ENCODE assay signal across 1 cellular context in the genomic region with DNA sequence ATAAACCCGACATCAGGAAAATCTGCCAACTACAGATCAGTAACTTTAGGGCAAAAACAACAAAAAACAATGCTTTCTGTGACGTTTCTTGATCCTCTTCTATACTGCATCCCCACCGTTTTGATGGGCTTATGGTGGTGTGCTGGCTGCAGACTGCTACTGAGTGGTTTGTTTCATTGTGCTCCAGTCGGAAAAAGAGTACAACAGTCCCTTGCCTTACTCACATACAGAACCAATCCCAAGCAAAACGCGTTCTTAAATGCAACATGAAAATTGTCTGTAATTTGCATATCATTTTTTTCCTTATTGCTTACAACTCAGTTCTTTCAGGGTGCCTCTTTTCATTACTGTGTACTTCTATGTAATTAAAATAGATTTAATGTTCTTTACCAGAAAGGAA.
TF ChIP-seq lines count a peak whose summit lies in the region.

No MANE protein-coding gene starts in this region.

TF ChIP-seq in SK-N-SH, 30 proteins besides CTCF, POLR2A, EP300 and RAD21 (continued from another document):
- TF ChIP-seq, protein P1, sequence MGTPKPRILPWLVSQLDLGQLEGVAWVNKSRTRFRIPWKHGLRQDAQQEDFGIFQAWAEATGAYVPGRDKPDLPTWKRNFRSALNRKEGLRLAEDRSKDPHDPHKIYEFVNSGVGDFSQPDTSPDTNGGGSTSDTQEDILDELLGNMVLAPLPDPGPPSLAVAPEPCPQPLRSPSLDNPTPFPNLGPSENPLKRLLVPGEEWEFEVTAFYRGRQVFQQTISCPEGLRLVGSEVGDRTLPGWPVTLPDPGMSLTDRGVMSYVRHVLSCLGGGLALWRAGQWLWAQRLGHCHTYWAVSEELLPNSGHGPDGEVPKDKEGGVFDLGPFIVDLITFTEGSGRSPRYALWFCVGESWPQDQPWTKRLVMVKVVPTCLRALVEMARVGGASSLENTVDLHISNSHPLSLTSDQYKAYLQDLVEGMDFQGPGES (IDR thresholded peaks at IDR 0.05; ENCODE audit: low read depth, low read length): no peak
- TF ChIP-seq, protein P2, sequence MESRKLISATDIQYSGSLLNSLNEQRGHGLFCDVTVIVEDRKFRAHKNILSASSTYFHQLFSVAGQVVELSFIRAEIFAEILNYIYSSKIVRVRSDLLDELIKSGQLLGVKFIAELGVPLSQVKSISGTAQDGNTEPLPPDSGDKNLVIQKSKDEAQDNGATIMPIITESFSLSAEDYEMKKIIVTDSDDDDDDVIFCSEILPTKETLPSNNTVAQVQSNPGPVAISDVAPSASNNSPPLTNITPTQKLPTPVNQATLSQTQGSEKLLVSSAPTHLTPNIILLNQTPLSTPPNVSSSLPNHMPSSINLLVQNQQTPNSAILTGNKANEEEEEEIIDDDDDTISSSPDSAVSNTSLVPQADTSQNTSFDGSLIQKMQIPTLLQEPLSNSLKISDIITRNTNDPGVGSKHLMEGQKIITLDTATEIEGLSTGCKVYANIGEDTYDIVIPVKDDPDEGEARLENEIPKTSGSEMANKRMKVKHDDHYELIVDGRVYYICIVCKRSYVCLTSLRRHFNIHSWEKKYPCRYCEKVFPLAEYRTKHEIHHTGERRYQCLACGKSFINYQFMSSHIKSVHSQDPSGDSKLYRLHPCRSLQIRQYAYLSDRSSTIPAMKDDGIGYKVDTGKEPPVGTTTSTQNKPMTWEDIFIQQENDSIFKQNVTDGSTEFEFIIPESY (IDR thresholded peaks at IDR 0.05; ENCODE audit: borderline replicate concordance, low read depth): no peak
- TF ChIP-seq, protein P3, sequence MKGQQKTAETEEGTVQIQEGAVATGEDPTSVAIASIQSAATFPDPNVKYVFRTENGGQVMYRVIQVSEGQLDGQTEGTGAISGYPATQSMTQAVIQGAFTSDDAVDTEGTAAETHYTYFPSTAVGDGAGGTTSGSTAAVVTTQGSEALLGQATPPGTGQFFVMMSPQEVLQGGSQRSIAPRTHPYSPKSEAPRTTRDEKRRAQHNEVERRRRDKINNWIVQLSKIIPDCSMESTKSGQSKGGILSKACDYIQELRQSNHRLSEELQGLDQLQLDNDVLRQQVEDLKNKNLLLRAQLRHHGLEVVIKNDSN (IDR thresholded peaks at IDR 0.05; ENCODE audit: borderline replicate concordance, low read depth): no peak
- TF ChIP-seq ELF1 (IDR thresholded peaks at IDR 0.05): no peak
